In genomic region chr3:141336672-141337522, GRCh38 we compare ENCODE assay signal across 8 cellular contexts. TPM values are rescaled to one million over a fixed set of nuclear protein-coding genes. Genes with fewer than 3 reads are reported as not detected.
A peak's percentile ranks its signal among the peaks of the same experiment; 100 is the strongest.
DNase-seq lines count a peak whose midpoint lies in the region; ATAC-seq and TF ChIP-seq lines count a peak whose summit lies in the region.

No MANE protein-coding gene starts in this region.

- H3K4me3 ChIP-seq in fibroblast of pulmonary artery (replicated peaks; ENCODE audit: low read depth, low read length) = no peak overlapping the region
- no peak overlapping the region for H3K4me3 ChIP-seq in CD8-positive, alpha-beta memory T cell (ENCODE audit: low read length)

- H3K4me1 Mint-ChIP-seq in immature natural killer cell = no peaks in the 10 kb centered on the region
- H3K4me1 Mint-ChIP-seq in CD8-positive, alpha-beta memory T cell = no peaks in the 10 kb centered on the region
- no peaks in the 10 kb centered on the region for H3K4me1 Mint-ChIP-seq in activated T-helper 1 cell treated with anti-CD3 and anti-CD28 coated beads, Interleukin-12 subunit alpha, Interleukin-12 subunit beta, Interleukin-2, Interleukin-4 antibody, amounts not matched to agents 30 ng/mL and 10 ng/mL and 1 ng/mL, durations not matched to agents 14 hours and 24 hours and 36 hours (ENCODE audit: low read depth)

- no peaks in the 10 kb centered on the region for H3K36me3 ChIP-seq in CD8-positive, alpha-beta memory T cell (ENCODE audit: insufficient read depth, low read length)

- no peaks in the 10 kb centered on the region for H3K9me3 Mint-ChIP-seq in immature natural killer cell
- H3K9me3 Mint-ChIP-seq in CD8-positive, alpha-beta memory T cell = no peaks in the 10 kb centered on the region
- H3K9me3 Mint-ChIP-seq in activated T-helper 1 cell treated with anti-CD3 and anti-CD28 coated beads, Interleukin-12 subunit alpha, Interleukin-12 subunit beta, Interleukin-2, Interleukin-4 antibody, amounts not matched to agents 30 ng/mL and 10 ng/mL and 1 ng/mL, durations not matched to agents 14 hours and 24 hours and 36 hours = no peaks in the 10 kb centered on the region

- CTCF ChIA-PET in CD8-positive, alpha-beta memory T cell (lab: Charles Lee) = interaction anchor here (0.8 kb wide), 1 partner anchor 105 kb away, joined by 3 read pairs; no protein-coding TSS in a partner anchor

- H3K27me3 ChIP-seq in CD8-positive, alpha-beta memory T cell (ENCODE audit: insufficient read depth, low read length, poor library complexity, severe bottlenecking) = no peaks in the 10 kb centered on the region

- no peak overlapping the region for H3K27ac Mint-ChIP-seq in immature natural killer cell
- H3K27ac Mint-ChIP-seq in CD8-positive, alpha-beta memory T cell = no peak overlapping the region
- H3K27ac Mint-ChIP-seq in activated T-helper 1 cell treated with anti-CD3 and anti-CD28 coated beads, Interleukin-12 subunit alpha, Interleukin-12 subunit beta, Interleukin-2, Interleukin-4 antibody, amounts not matched to agents 30 ng/mL and 10 ng/mL and 1 ng/mL, durations not matched to agents 14 hours and 24 hours and 36 hours = no peak overlapping the region

- H3K9me3 ChIP-seq in CD8-positive, alpha-beta memory T cell (ENCODE audit: low read length) = no peaks in the 10 kb centered on the region

- no peak overlapping the region for H3K4me3 Mint-ChIP-seq in immature natural killer cell
- no peak overlapping the region for H3K4me3 Mint-ChIP-seq in CD8-positive, alpha-beta memory T cell
- no peak overlapping the region for H3K4me3 Mint-ChIP-seq in activated T-helper 1 cell treated with anti-CD3 and anti-CD28 coated beads, Interleukin-12 subunit alpha, Interleukin-12 subunit beta, Interleukin-2, Interleukin-4 antibody, amounts not matched to agents 30 ng/mL and 10 ng/mL and 1 ng/mL, durations not matched to agents 14 hours and 24 hours and 36 hours

- H3K27ac ChIP-seq in CD8-positive, alpha-beta memory T cell (ENCODE audit: low read depth, low read length) = no peak overlapping the region

- POLR2A ChIA-PET in CD8-positive, alpha-beta memory T cell (lab: Charles Lee) = no interaction called here

- H3K36me3 Mint-ChIP-seq in immature natural killer cell = peaks cover 0 to 6% (median 0%) of the 10 kb centered on the region in 3 donors
- no peaks in the 10 kb centered on the region for H3K36me3 Mint-ChIP-seq in CD8-positive, alpha-beta memory T cell
- peaks cover 1% of the 10 kb centered on the region for H3K36me3 Mint-ChIP-seq in activated T-helper 1 cell treated with anti-CD3 and anti-CD28 coated beads, Interleukin-12 subunit alpha, Interleukin-12 subunit beta, Interleukin-2, Interleukin-4 antibody, amounts not matched to agents 30 ng/mL and 10 ng/mL and 1 ng/mL, durations not matched to agents 14 hours and 24 hours and 36 hours (ENCODE audit: low read depth)

- H3K4me1 ChIP-seq in CD8-positive, alpha-beta memory T cell (ENCODE audit: insufficient read depth, low read length) = no peaks in the 10 kb centered on the region

- H3K27me3 Mint-ChIP-seq in immature natural killer cell (ENCODE audit: low read depth in 3 of 3) = peaks cover 0 to 1% (median 0%) of the 10 kb centered on the region in 3 donors
- peaks cover 7 to 41% of the 10 kb centered on the region in 2 donors for H3K27me3 Mint-ChIP-seq in CD8-positive, alpha-beta memory T cell
- H3K27me3 Mint-ChIP-seq in activated T-helper 1 cell treated with anti-CD3 and anti-CD28 coated beads, Interleukin-12 subunit alpha, Interleukin-12 subunit beta, Interleukin-2, Interleukin-4 antibody, amounts not matched to agents 30 ng/mL and 10 ng/mL and 1 ng/mL, durations not matched to agents 14 hours and 24 hours and 36 hours (ENCODE audit: insufficient read depth) = peaks cover 5% of the 10 kb centered on the region

- DNase-seq in NCI-H226 (peak; percentile 67), fibroblast of pulmonary artery (ENCODE audit: low read depth) (peak; percentile 93), immature natural killer cell (no peak)
- no peak for DNase-seq in activated CD4-positive, alpha-beta T cell treated with anti-CD3 and anti-CD28 coated beads, Interleukin-2, amount 50 U/mL, for 1 hour
- no peak for DNase-seq in CD8-positive, alpha-beta memory T cell
- DNase-seq in activated T-helper 1 cell treated with anti-CD3 and anti-CD28 coated beads, Interleukin-12 subunit alpha, Interleukin-12 subunit beta, Interleukin-2, Interleukin-4 antibody, amounts not matched to agents 30 ng/mL and 10 ng/mL and 1 ng/mL, durations not matched to agents 14 hours and 24 hours and 36 hours (ENCODE audit: low spot score) = no peak

- ATAC-seq in GM18520 (IDR thresholded peaks at IDR 0.05; ENCODE audit: unreplicated experiment) (peak; percentile 71), HG02798 (IDR thresholded peaks at IDR 0.05; ENCODE audit: poor library complexity, unreplicated experiment) (peak; percentile 86)

- intact Hi-C loops in activated T-helper 1 cell treated with anti-CD3 and anti-CD28 coated beads, Interleukin-12 subunit alpha, Interleukin-12 subunit beta, Interleukin-2, Interleukin-4 antibody, amounts not matched to agents 30 ng/mL and 10 ng/mL and 1 ng/mL, durations not matched to agents 14 hours and 24 hours and 36 hours (cut with micrococcal nuclease) = no loop called here

- TF ChIP-seq CTCF in fibroblast of pulmonary artery (IDR thresholded peaks at IDR 0.05; ENCODE audit: low read length, missing control alignments) = no peak

RNA-seq across cellular contexts. Expression of gene ZBTB38, which starts 31.4 kb away (rescaled TPM):
- 10 to 100 TPM; 31.4 to 98.7 (median 68.1) TPM for polyA plus RNA-seq in immature natural killer cell
- 10 to 100 TPM; 78.6 to 87.1 TPM for total RNA-seq in CD8-positive, alpha-beta memory T cell
- polyA plus RNA-seq in CD8-positive, alpha-beta memory T cell = 115 TPM
- total RNA-seq in activated T-helper 1 cell treated with anti-CD3 and anti-CD28 coated beads, Interleukin-12 subunit alpha, Interleukin-12 subunit beta, Interleukin-2, Interleukin-4 antibody, amounts not matched to agents 30 ng/mL and 10 ng/mL and 1 ng/mL, durations not matched to agents 14 hours and 24 hours and 36 hours = 20.0 and 21.0 TPM in 2 replicates

Comparison
In these comparisons a context has a peak if more than half of its experiments do, and no peak if none do; other contexts are left out.
1. DNase-seq: peak in NCI-H226 (single experiment) and fibroblast of pulmonary artery (single experiment); none in immature natural killer cell (0 of 3), activated CD4-positive, alpha-beta T cell treated with anti-CD3 and anti-CD28 coated beads, Interleukin-2, amount 50 U/mL, for 1 hour (single experiment), CD8-positive, alpha-beta memory T cell (0 of 5) and activated T-helper 1 cell treated with anti-CD3 and anti-CD28 coated beads, Interleukin-12 subunit alpha, Interleukin-12 subunit beta, Interleukin-2, Interleukin-4 antibody, amounts not matched to agents 30 ng/mL and 10 ng/mL and 1 ng/mL, durations not matched to agents 14 hours and 24 hours and 36 hours (single experiment).